7 cellular contexts compared by ENCODE assay signal in the genomic region with DNA sequence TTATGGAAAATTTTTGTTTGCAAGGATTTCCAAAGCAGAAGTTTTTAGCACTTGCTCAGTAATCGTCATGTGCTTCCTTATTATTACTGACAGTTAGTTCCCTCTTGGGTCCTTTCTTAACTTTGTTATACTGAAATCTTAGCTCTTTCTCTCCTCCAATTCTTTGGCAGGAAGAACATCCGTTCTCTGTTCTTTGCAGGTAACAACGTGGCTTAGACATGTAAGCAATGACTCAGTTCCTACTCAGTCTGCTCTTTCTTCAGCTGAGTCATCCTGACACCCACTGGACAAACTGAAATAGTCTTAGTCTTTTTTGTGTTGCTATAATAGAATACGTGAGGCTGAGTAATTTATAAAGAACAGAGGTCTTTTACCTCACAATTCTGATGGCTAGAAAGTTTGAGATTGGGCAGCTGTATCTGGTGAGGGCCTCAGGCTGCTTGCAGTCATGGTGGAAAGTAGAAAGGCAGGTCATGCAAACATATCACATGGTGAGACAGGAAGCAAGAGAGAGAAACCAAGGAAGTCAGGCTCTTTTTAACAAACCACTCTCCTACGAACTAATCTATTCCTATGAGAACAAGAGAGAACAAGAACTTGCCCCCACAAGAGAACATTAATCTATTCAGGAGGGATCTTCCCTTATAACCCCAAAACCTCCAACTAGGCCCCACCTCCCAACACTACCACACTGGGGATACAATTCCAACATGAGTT. TPM values are rescaled to one million over a fixed set of nuclear protein-coding genes. Genes with fewer than 3 reads are reported as not detected.
A peak's percentile ranks its signal among the peaks of the same experiment; 100 is the strongest.
DNase-seq lines count a peak whose midpoint lies in the region; ATAC-seq lines count a peak whose summit lies in the region.

No MANE protein-coding gene starts in this region.

- peaks cover 33 to 66% of the 10 kb centered on the region in 2 donors for H3K36me3 Mint-ChIP-seq in activated naive CD4-positive, alpha-beta T cell treated with anti-CD3 and anti-CD28 coated beads, Interleukin-2, amount 50 U/mL, for 72 hours

- ATAC-seq in GM18858 (IDR thresholded peaks at IDR 0.05; ENCODE audit: unreplicated experiment) (peak; percentile 99), HG02870 (IDR thresholded peaks at IDR 0.05; ENCODE audit: unreplicated experiment) (peak; percentile 99), left colon (peak; percentile 65)
- peak; percentile 87 to 97 for ATAC-seq in activated naive CD4-positive, alpha-beta T cell treated with anti-CD3 and anti-CD28 coated beads, Interleukin-2, amount 50 U/mL, for 72 hours

- DNase-seq in NOMO-1 treated with DMSO at 0.1 percent for 48 hours (lab: John Stamatoyannopoulos, UW; ENCODE audit: unreplicated experiment) (peak; percentile 68), left colon (no peak), D341Med (ENCODE audit: low spot score) (no peak)
- peak; percentile 36 to 73 for DNase-seq in activated naive CD4-positive, alpha-beta T cell treated with anti-CD3 and anti-CD28 coated beads, Interleukin-2, amount 50 U/mL, for 72 hours (ENCODE audit: low spot score in 2 of 2)

- peak overlapping the region; percentile 45 for H3K27ac ChIP-seq in temporal lobe (ENCODE audit: low read depth, low read length)

- peak overlapping the region; percentile 94 to 98 for H3K27ac Mint-ChIP-seq in activated naive CD4-positive, alpha-beta T cell treated with anti-CD3 and anti-CD28 coated beads, Interleukin-2, amount 50 U/mL, for 72 hours

- intact Hi-C loops in left colon (cut with DNase I, micrococcal nuclease) = no loop called here

- H3K9me3 Mint-ChIP-seq in activated naive CD4-positive, alpha-beta T cell treated with anti-CD3 and anti-CD28 coated beads, Interleukin-2, amount 50 U/mL, for 72 hours = peaks cover 34 to 43% of the 10 kb centered on the region in 2 donors

RNA-seq across cellular contexts. Expression of a gene that starts 49.2 kb away (rescaled TPM):
- 10 to 100 TPM; 94.7 to 95.8 TPM for total RNA-seq in activated naive CD4-positive, alpha-beta T cell treated with anti-CD3 and anti-CD28 coated beads, Interleukin-2, amount 50 U/mL, for 72 hours
- 1 to 10 TPM in 1 of 2 donors, under 1 TPM in 1; 0.55 to 1.8 TPM for total RNA-seq in left colon
- total RNA-seq in temporal lobe = under 0.01 TPM

Comparison
In these comparisons a context has a peak if more than half of its experiments do, and no peak if none do; other contexts are left out.
1. DNase-seq: peak in NOMO-1 treated with DMSO at 0.1 percent for 48 hours (single experiment) and activated naive CD4-positive, alpha-beta T cell treated with anti-CD3 and anti-CD28 coated beads, Interleukin-2, amount 50 U/mL, for 72 hours (2 of 2); none in left colon (0 of 2) and D341Med (single experiment).
2. RNA of a gene that starts 49.2 kb away (total RNA-seq): 94.7 to 95.8 TPM in activated naive CD4-positive, alpha-beta T cell treated with anti-CD3 and anti-CD28 coated beads, Interleukin-2, amount 50 U/mL, for 72 hours; 0.55 to 1.8 TPM in left colon and under 0.01 TPM in temporal lobe (single experiment); every median in the first group is over 10 times any median in the second.
3. Peak in every context shown above with its lines, with median percentiles within 50 percentile points of each other: ATAC-seq.